Comparison of ENCODE assay signal across 8 cellular contexts in genomic region chr2:70887550-70888229, GRCh38. TPM values are rescaled to one million over a fixed set of nuclear protein-coding genes. Genes with fewer than 3 reads are reported as not detected.
DNase-seq lines count a peak whose midpoint lies in the region; ATAC-seq, FAIRE-seq and TF ChIP-seq lines count a peak whose summit lies in the region.

No MANE protein-coding gene starts in this region.

- no peak for ATAC-seq in HG03378 (IDR thresholded peaks at IDR 0.05; ENCODE audit: unreplicated experiment)

- no peak for TF ChIP-seq POLR2A in sigmoid colon (IDR thresholded peaks at IDR 0.05)

- peak overlapping the region; percentile 81 for H3K27ac ChIP-seq in WERI-Rb-1
- H3K27ac ChIP-seq in left ventricle myocardium inferior (replicated peaks): no peak overlapping the region
- peak overlapping the region in 1 of 4 donors; percentile 42 for H3K27ac ChIP-seq in sigmoid colon

- no peaks in the 10 kb centered on the region for H3K9me3 ChIP-seq in WERI-Rb-1 (ENCODE audit: severe bottlenecking)
- H3K9me3 ChIP-seq in left ventricle myocardium inferior (replicated peaks): peaks cover 7% of the 10 kb centered on the region
- no peaks in the 10 kb centered on the region for H3K9me3 ChIP-seq in sigmoid colon

- peaks cover 86% of the 10 kb centered on the region for H3K27me3 Mint-ChIP-seq in activated naive CD4-positive, alpha-beta T cell treated with anti-CD3 and anti-CD28 coated beads, Interleukin-2, amount 10 ng/mL, durations not matched to agents 7 days and 5 days

- TF ChIP-seq EP300 in sigmoid colon (IDR thresholded peaks at IDR 0.05): no peak

- peaks cover 6% of the 10 kb centered on the region for H3K36me3 Mint-ChIP-seq in activated naive CD4-positive, alpha-beta T cell treated with anti-CD3 and anti-CD28 coated beads, Interleukin-2, amount 10 ng/mL, durations not matched to agents 7 days and 5 days

- peaks cover 28% of the 10 kb centered on the region for H3K4me1 Mint-ChIP-seq in activated naive CD4-positive, alpha-beta T cell treated with anti-CD3 and anti-CD28 coated beads, Interleukin-2, amount 10 ng/mL, durations not matched to agents 7 days and 5 days

- peak overlapping the region; percentile 39 for H3K27ac Mint-ChIP-seq in activated naive CD4-positive, alpha-beta T cell treated with anti-CD3 and anti-CD28 coated beads, Interleukin-2, amount 10 ng/mL, durations not matched to agents 7 days and 5 days

- 2 to 3% methylated on average over 56 of the region's 56 CpGs for WGBS in sigmoid colon, 2 donors

- CTCF ChIA-PET in activated naive CD4-positive, alpha-beta T cell treated with anti-CD3 and anti-CD28 coated beads, Interleukin-2, amount 10 ng/mL, durations not matched to agents 7 days and 5 days (lab: Charles Lee): no interaction called here

- H3K36me3 ChIP-seq in WERI-Rb-1 (no peaks in the 10 kb centered on the region), left ventricle myocardium inferior (no peaks in the 10 kb centered on the region), sigmoid colon (no peaks in the 10 kb centered on the region)

- peak; percentile 47 for DNase-seq in activated naive CD4-positive, alpha-beta T cell treated with anti-CD3 and anti-CD28 coated beads, Interleukin-2, amount 10 ng/mL, durations not matched to agents 7 days and 5 days
- DNase-seq in activated naive CD4-positive, alpha-beta T cell treated with Interleukin-2 at 50 U/mL for 16 hours: no peak
- peak; percentile 83 for DNase-seq in WERI-Rb-1
- no peak for DNase-seq in left ventricle myocardium inferior
- no peak for DNase-seq in sigmoid colon
- no peak for DNase-seq in 8988T
- DNase-seq in D721Med (ENCODE audit: insufficient read length, low spot score): no peak

- peak overlapping the region; percentile 49 for H3K4me3 ChIP-seq in WERI-Rb-1 (ENCODE audit: low read depth, low read length)
- peak overlapping the region; percentile 62 for H3K4me3 ChIP-seq in left ventricle myocardium inferior
- H3K4me3 ChIP-seq in sigmoid colon: peak overlapping the region; percentile 2 to 44 (median 40)

- TF ChIP-seq CTCF in WERI-Rb-1 (IDR thresholded peaks at IDR 0.05; ENCODE audit: low read depth, low read length): no peak
- TF ChIP-seq CTCF in left ventricle myocardium inferior (IDR thresholded peaks at IDR 0.05; ENCODE audit: borderline replicate concordance): no peak
- no peak for TF ChIP-seq CTCF in sigmoid colon (IDR thresholded peaks at IDR 0.05)
- no peak for TF ChIP-seq CTCF in D721Med (IDR thresholded peaks at IDR 0.05; ENCODE audit: insufficient read depth, missing control alignments)

- H3K9me3 Mint-ChIP-seq in activated naive CD4-positive, alpha-beta T cell treated with anti-CD3 and anti-CD28 coated beads, Interleukin-2, amount 10 ng/mL, durations not matched to agents 7 days and 5 days: no peaks in the 10 kb centered on the region

- H3K27me3 ChIP-seq in WERI-Rb-1 (ENCODE audit: insufficient read depth, low read depth, severe bottlenecking) (no peaks in the 10 kb centered on the region), left ventricle myocardium inferior (ENCODE audit: low read depth) (peaks cover 100% of the 10 kb centered on the region), sigmoid colon (peaks cover 51 to 100% (median 90%) of the 10 kb centered on the region in 3 donors)

- H3K4me1 ChIP-seq in left ventricle myocardium inferior (peaks cover 36% of the 10 kb centered on the region), sigmoid colon (peaks cover 0 to 26% (median 23%) of the 10 kb centered on the region in 4 donors)

- no peak for FAIRE-seq in D721Med (lab: Jason Lieb, UNC)

- H3K4me3 Mint-ChIP-seq in activated naive CD4-positive, alpha-beta T cell treated with anti-CD3 and anti-CD28 coated beads, Interleukin-2, amount 10 ng/mL, durations not matched to agents 7 days and 5 days: peak overlapping the region; percentile 59

- intact Hi-C loops in left ventricle myocardium inferior (cut with micrococcal nuclease) (no loop called here), sigmoid colon (cut with DNase I) (no loop called here)

RNA-seq across cellular contexts. Expression of gene VAX2, which starts 12.7 kb away (rescaled TPM):
- total RNA-seq in left ventricle myocardium inferior: 0.36 TPM
- 1 to 10 TPM in 1 of 4 donors, under 1 TPM in 1, not detected in 2; 0.83 to 1.8 TPM for total RNA-seq in sigmoid colon
- under 1 TPM in 2 of 3 donors, not detected in 1; 0.07 to 0.60 TPM for polyA plus RNA-seq in sigmoid colon

RNA-seq across cellular contexts. Expression of gene ATP6V1B1, which starts 48.0 kb away (rescaled TPM):
- total RNA-seq in left ventricle myocardium inferior (not detected), sigmoid colon (1 to 10 TPM in 1 of 4 donors, under 1 TPM in 1, not detected in 2; 0.66 to 1.9 TPM)
- polyA plus RNA-seq in sigmoid colon: under 1 TPM in 1 of 3 donors, not detected in 2; 0.16 TPM

RNA-seq across cellular contexts. Expression of gene CD207, which starts 52.1 kb away (rescaled TPM):
- total RNA-seq in left ventricle myocardium inferior (not detected), sigmoid colon (under 1 TPM in 2 of 4 donors, not detected in 2; 0.27 to 0.71 TPM)
- polyA plus RNA-seq in sigmoid colon: under 1 TPM in 1 of 3 donors, not detected in 2; 0.06 TPM

Comparison
In these comparisons a context has a peak if more than half of its experiments do, and no peak if none do; other contexts are left out.
1. DNase-seq: peak in activated naive CD4-positive, alpha-beta T cell treated with anti-CD3 and anti-CD28 coated beads, Interleukin-2, amount 10 ng/mL, durations not matched to agents 7 days and 5 days (single experiment) and WERI-Rb-1 (single experiment); none in activated naive CD4-positive, alpha-beta T cell treated with Interleukin-2 at 50 U/mL for 16 hours (single experiment), left ventricle myocardium inferior (single experiment), sigmoid colon (single experiment), 8988T (single experiment) and D721Med (single experiment).
2. Peak in every context shown above with its lines, with median percentiles within 50 percentile points of each other: H3K4me3 ChIP-seq.